ENCODE assay signal across 8 cellular contexts in genomic region chr22:38733329-38734202, GRCh38. TPM values are rescaled to one million over a fixed set of nuclear protein-coding genes. Genes with fewer than 3 reads are reported as not detected.
DNase-seq lines count a peak whose midpoint lies in the region; ATAC-seq, FAIRE-seq and TF ChIP-seq lines count a peak whose summit lies in the region.

No MANE protein-coding gene starts in this region.

- ATAC-seq in lung (ENCODE audit: insufficient read depth, low FRiP score) (no peak), GM18909 (IDR thresholded peaks at IDR 0.05; ENCODE audit: poor library complexity, unreplicated experiment) (no peak)

- H3K36me3 ChIP-seq in WERI-Rb-1 (peaks cover 98% of the 10 kb centered on the region), lung (ENCODE audit: control insufficient read depth in 2 of 2, insufficient read depth in 2 of 2, low read length in 2 of 2) (peaks cover 12 to 78% of the 10 kb centered on the region in 2 donors), subcutaneous abdominal adipose tissue (ENCODE audit: control insufficient read depth in 5 of 5, insufficient read depth in 5 of 5, low read length in 5 of 5) (peaks cover 0 to 94% (median 88%) of the 10 kb centered on the region in 5 donors)

- H3K9me3 ChIP-seq in WERI-Rb-1 (ENCODE audit: severe bottlenecking) (no peaks in the 10 kb centered on the region), lung (ENCODE audit: control insufficient read depth in 2 of 2, insufficient read depth in 1 of 2, low read length in 1 of 2) (no peaks in the 10 kb centered on the region), subcutaneous abdominal adipose tissue (ENCODE audit: control insufficient read depth in 5 of 5, low read length in 5 of 5) (no peaks in the 10 kb centered on the region)

- H3K27me3 ChIP-seq in WERI-Rb-1 (ENCODE audit: insufficient read depth, low read depth, severe bottlenecking): no peaks in the 10 kb centered on the region
- no peaks in the 10 kb centered on the region for H3K27me3 ChIP-seq in lung (ENCODE audit: control insufficient read depth, insufficient read depth)
- no peaks in the 10 kb centered on the region for H3K27me3 ChIP-seq in subcutaneous abdominal adipose tissue (ENCODE audit: control insufficient read depth in 5 of 5, insufficient read depth in 4 of 5, low read length in 5 of 5)

- H3K9ac ChIP-seq in subcutaneous abdominal adipose tissue (ENCODE audit: low read length in 5 of 5): peak overlapping the region in 1 of 5 donors; percentile 56

- TF ChIP-seq CTCF in WERI-Rb-1 (IDR thresholded peaks at IDR 0.05; ENCODE audit: low read depth, low read length): peak; percentile 86
- TF ChIP-seq CTCF in lung (IDR thresholded peaks at IDR 0.05; ENCODE audit: control extremely low read depth, extremely low read depth): peak; percentile 43

- no peak for FAIRE-seq in RCC 7860 (lab: Jason Lieb, UNC)

- H3K4me3 ChIP-seq in WERI-Rb-1 (ENCODE audit: low read depth, low read length) (no peak overlapping the region), lung (no peak overlapping the region), subcutaneous abdominal adipose tissue (ENCODE audit: low read depth in 1 of 5, low read length in 5 of 5) (no peak overlapping the region)

- DNase-seq in DMS 273 (lab: John Stamatoyannopoulos, UW; ENCODE audit: unreplicated experiment): peak; percentile 88
- peak; percentile 12 to 33 for DNase-seq in Kasumi-1 (lab: John Stamatoyannopoulos, UW)
- peak; percentile 63 for DNase-seq in WERI-Rb-1
- DNase-seq in lung (ENCODE audit: low spot score): no peak
- DNase-seq in RCC 7860 (ENCODE audit: low spot score): no peak

- H3K4me1 ChIP-seq in lung (ENCODE audit: control insufficient read depth in 2 of 2, insufficient read depth in 2 of 2, low read length in 2 of 2) (no peaks in the 10 kb centered on the region), subcutaneous abdominal adipose tissue (ENCODE audit: control insufficient read depth in 5 of 5, insufficient read depth in 5 of 5, low read length in 5 of 5) (peaks cover 9 to 36% (median 27%) of the 10 kb centered on the region in 5 donors)

- H3K27ac ChIP-seq in WERI-Rb-1: peak overlapping the region; percentile 51
- peak overlapping the region; percentile 99 for H3K27ac ChIP-seq in cingulate gyrus (ENCODE audit: low read depth, low read length)
- peak overlapping the region; percentile 21 to 40 for H3K27ac ChIP-seq in lung (ENCODE audit: low read depth in 1 of 2, low read length in 1 of 2)
- peak overlapping the region; percentile 69 for H3K27ac ChIP-seq in subcutaneous abdominal adipose tissue (ENCODE audit: low read depth, low read length)

- 43 to 48% methylated on average over 9 of the region's 9 CpGs for WGBS in lung, 2 donors

RNA-seq across cellular contexts. Expression of gene SUN2, which starts 22.2 kb away (rescaled TPM):
- total RNA-seq in lung: 100 to 1,000 TPM in 1 of 2 donors, 10 to 100 TPM in 1; 75.5 to 220 TPM
- polyA plus RNA-seq in lung: 100 to 1,000 TPM in 1 of 2 donors, 10 to 100 TPM in 1; 58.6 to 138 TPM

RNA-seq across cellular contexts. Expression of gene GTPBP1, which starts 27.8 kb away (rescaled TPM):
- total RNA-seq in lung: 10 to 100 TPM; 61.7 to 69.1 TPM
- polyA plus RNA-seq in lung: 10 to 100 TPM; 24.1 to 35.8 TPM

RNA-seq across cellular contexts. Expression of gene JOSD1, which starts 32.8 kb away (rescaled TPM):
- total RNA-seq in lung: 10 to 100 TPM; 38.2 to 64.0 TPM
- polyA plus RNA-seq in lung: 10 to 100 TPM; 17.8 to 49.4 TPM

RNA-seq across cellular contexts. Expression of gene TOMM22, which starts 51.8 kb away (rescaled TPM):
- total RNA-seq in lung: 10 to 100 TPM; 27.3 to 57.7 TPM
- 10 to 100 TPM; 25.6 to 31.1 TPM for polyA plus RNA-seq in lung

Comparison
In these comparisons a context has a peak if more than half of its experiments do, and no peak if none do; other contexts are left out.
1. DNase-seq: peak in DMS 273 (single experiment), Kasumi-1 (2 of 2) and WERI-Rb-1 (single experiment); none in lung (single experiment) and RCC 7860 (single experiment).
2. H3K27ac ChIP-seq: peak in every context shown above with its lines; median percentile 99 in cingulate gyrus; 69 in subcutaneous abdominal adipose tissue; 51 in WERI-Rb-1; 30 in lung.